In the genomic region with DNA sequence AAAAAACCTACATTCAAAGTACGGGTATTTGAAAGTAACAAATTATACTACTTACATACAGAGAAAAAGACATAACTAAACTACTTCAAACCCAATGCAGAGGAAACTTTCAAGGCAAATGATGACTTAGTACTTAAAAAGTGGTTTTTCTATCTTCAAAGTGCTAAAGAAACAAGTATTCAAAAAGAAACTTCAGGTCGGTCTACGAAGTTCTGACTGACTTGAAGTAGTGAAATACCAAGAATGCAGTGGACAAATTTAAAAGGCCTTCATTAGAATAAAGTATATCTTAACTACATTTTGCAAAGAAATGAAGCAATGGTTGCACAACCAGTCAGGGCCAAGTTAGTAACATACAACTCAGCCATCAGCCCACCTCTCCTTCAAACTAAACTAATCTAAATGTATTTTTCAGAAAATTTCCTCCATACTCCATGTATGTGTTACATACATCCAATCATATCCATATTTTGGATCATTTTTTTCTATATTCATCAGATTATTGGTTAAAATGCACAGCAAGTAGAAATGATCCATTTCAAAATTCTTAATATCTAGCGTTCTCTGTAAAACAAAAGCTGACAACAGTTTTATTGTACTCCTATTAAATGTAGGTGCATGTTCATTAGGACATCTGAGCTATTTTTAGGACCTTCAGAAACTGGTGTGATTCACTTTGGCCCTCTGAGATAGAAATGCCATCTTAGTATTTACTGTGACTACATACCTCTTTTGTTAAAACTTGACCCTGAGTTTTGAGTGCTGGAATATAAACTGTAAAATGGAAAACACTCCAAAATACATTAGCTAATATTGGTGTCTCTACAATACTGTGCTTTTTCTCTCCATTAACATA, we compare ENCODE assay signal across 13 cellular contexts. TPM values are rescaled to one million over a fixed set of nuclear protein-coding genes. Genes with fewer than 3 reads are reported as not detected.
DNase-seq lines count a peak whose midpoint lies in the region; ATAC-seq and TF ChIP-seq lines count a peak whose summit lies in the region.
"Had no signal": no experiment of that assay in that cellular context is flagged by ENCODE, and none has a peak within 500 bp of the region (broad histone marks: within the 10 kb centered on the region; RNA-seq: fewer than 3 reads in every experiment).

No MANE protein-coding gene starts in this region.

- no peak overlapping the region for H2BK20ac ChIP-seq in IMR-90 (ENCODE audit: low read depth, low read length)

- intact Hi-C loops in IMR-90 (cut with micrococcal nuclease) = loop anchor here (5.0 kb wide), 1 partner anchor 40 kb away; no protein-coding TSS in a partner anchor

- peaks cover 31% of the 10 kb centered on the region for H3K36me3 ChIP-seq in IMR-90 (ENCODE audit: control insufficient read depth, insufficient read depth, low read length)

- H4K91ac ChIP-seq in IMR-90 (ENCODE audit: insufficient read depth, low read depth, low read length) = no peak overlapping the region

- H3K56ac ChIP-seq in IMR-90 (ENCODE audit: extremely low read depth, insufficient read depth, low read length) = no peak overlapping the region

- no peak overlapping the region for H3K27ac ChIP-seq in IMR-90 (ENCODE audit: insufficient read depth, low read length)

- no peak overlapping the region for H4K5ac ChIP-seq in IMR-90 (ENCODE audit: low read depth, low read length)

- POLR2A ChIA-PET in IMR-90 (lab: Charles Lee; ENCODE audit: unreplicated experiment) = no interaction called here
- POLR2A ChIA-PET in naive thymus-derived CD8-positive, alpha-beta T cell (lab: Charles Lee) = interaction anchor here (1.8 kb wide), 1 partner anchor 41 kb away, joined by 7 read pairs; no protein-coding TSS in a partner anchor

- H3K4me3 Mint-ChIP-seq in activated T-cell treated with anti-CD3 and anti-CD28 coated beads, Interleukin-2, amount 50 U/mL, for 24 hours = peak overlapping the region; percentile 11
- H3K4me3 Mint-ChIP-seq in activated naive CD8-positive, alpha-beta T cell treated with anti-CD3 and anti-CD28 coated beads for 36 hours = no peak overlapping the region
- peak overlapping the region in 7 of 10 donors; percentile 19 to 66 (median 38) for H3K4me3 Mint-ChIP-seq in naive thymus-derived CD8-positive, alpha-beta T cell

- no peak overlapping the region for H3K9ac ChIP-seq in IMR-90 (ENCODE audit: low read depth, low read length)

- no peak overlapping the region for H2BK120ac ChIP-seq in IMR-90 (ENCODE audit: low read depth, low read length)

- H3K9me3 Mint-ChIP-seq in activated T-cell treated with anti-CD3 and anti-CD28 coated beads, Interleukin-2, amount 50 U/mL, for 24 hours = no peaks in the 10 kb centered on the region
- peaks cover 1% of the 10 kb centered on the region for H3K9me3 Mint-ChIP-seq in activated naive CD8-positive, alpha-beta T cell treated with anti-CD3 and anti-CD28 coated beads for 36 hours
- no peaks in the 10 kb centered on the region for H3K9me3 Mint-ChIP-seq in naive thymus-derived CD8-positive, alpha-beta T cell

- WGBS in IMR-90 (ENCODE audit: extremely low coverage in 2 of 2, insufficient read length in 1 of 2), 2 experiments = no CpG with 5 or more reads among the region's 4 CpGs

- H2AFZ ChIP-seq in IMR-90 (replicated peaks; ENCODE audit: low read length, poor library complexity) = no peak overlapping the region

- H4K20me1 ChIP-seq in IMR-90 (ENCODE audit: insufficient read depth, low read length) = peaks cover 21% of the 10 kb centered on the region

- H3K4me2 ChIP-seq in IMR-90 (ENCODE audit: low read depth, low read length) = no peak overlapping the region; the same call in 1 of the 2 replicates

- H2BK15ac ChIP-seq in IMR-90 (ENCODE audit: low read depth, low read length) = no peak overlapping the region

- no peak overlapping the region for H3K14ac ChIP-seq in IMR-90 (replicated peaks; ENCODE audit: low read depth, low read length)

- no peaks in the 10 kb centered on the region for H3K9me3 ChIP-seq in IMR-90 (ENCODE audit: control insufficient read depth, insufficient read depth, low read length)
- H3K9me3 ChIP-seq: upper lobe of left lung had no signal

- no peak for TF ChIP-seq POLR2A in IMR-90 (IDR thresholded peaks at IDR 0.05; ENCODE audit: low read depth, low read length)

- H3K9me1 ChIP-seq in IMR-90 (ENCODE audit: insufficient read depth, low read length) = peaks cover 8% of the 10 kb centered on the region; the same call in 1 of the 2 replicates

- peak overlapping the region; percentile 87 for H3K27ac Mint-ChIP-seq in activated T-cell treated with anti-CD3 and anti-CD28 coated beads, Interleukin-2, amount 50 U/mL, for 24 hours
- peak overlapping the region; percentile 81 for H3K27ac Mint-ChIP-seq in activated naive CD8-positive, alpha-beta T cell treated with anti-CD3 and anti-CD28 coated beads for 36 hours
- H3K27ac Mint-ChIP-seq in naive thymus-derived CD8-positive, alpha-beta T cell = peak overlapping the region; percentile 10 to 90 (median 72)

- H3K27me3 ChIP-seq in IMR-90 (ENCODE audit: control insufficient read depth, insufficient read depth, low read length) = no peaks in the 10 kb centered on the region
- H3K27me3 ChIP-seq: upper lobe of left lung had no signal

- H3K4ac ChIP-seq in IMR-90 (ENCODE audit: low read depth, low read length) = no peak overlapping the region

- BruUV-seq in IMR-90 (replicated peaks; lab: Mats Ljungman, UMichigan) = TSS peak; percentile 85

- DNase-seq in activated T-cell treated with anti-CD3 and anti-CD28 coated beads, Interleukin-2, amount 50 U/mL, for 24 hours = no peak
- DNase-seq in activated T-cell treated with anti-CD3 and anti-CD28 coated beads, Interleukin-2, amount 50 U/mL, for 48 hours = no peak
- DNase-seq in IMR-90 = peak; percentile 24
- no peak for DNase-seq in activated naive CD8-positive, alpha-beta T cell treated with anti-CD3 and anti-CD28 coated beads for 36 hours
- peak in 1 of 10 donors; percentile 17 for DNase-seq in naive thymus-derived CD8-positive, alpha-beta T cell
- DNase-seq in NCI-H510A (lab: John Stamatoyannopoulos, UW) = no peak
- DNase-seq in kidney glomerular epithelial cell (lab: John Stamatoyannopoulos, UW) = no peak
- DNase-seq in putamen (ENCODE audit: low spot score) = no peak
- DNase-seq: foreskin melanocyte, NCI-H1048, OCI-M1, SW 1271, upper lobe of left lung had no signal

- H3K23ac ChIP-seq in IMR-90 (ENCODE audit: low read depth, low read length) = no peak overlapping the region

- no peak for TF ChIP-seq CTCF in IMR-90 (conservative IDR thresholded peaks at IDR 0.05; ENCODE audit: low read depth, low read length)

- CTCF ChIA-PET in IMR-90 (lab: Yijun Ruan, JAX) = no interaction called here

- no peak overlapping the region for H2AK9ac ChIP-seq in IMR-90 (replicated peaks; ENCODE audit: low read depth, low read length, poor library complexity)

- no peak for TF ChIP-seq RAD21 in IMR-90 (IDR thresholded peaks at IDR 0.05; ENCODE audit: low read length)

- H3K18ac ChIP-seq in IMR-90 (ENCODE audit: low read depth, low read length) = no peak overlapping the region

- H3K4me1 ChIP-seq in IMR-90 (ENCODE audit: control insufficient read depth, insufficient read depth, low read length) = peaks cover 2% of the 10 kb centered on the region

- peaks cover 93% of the 10 kb centered on the region for H3K36me3 Mint-ChIP-seq in activated T-cell treated with anti-CD3 and anti-CD28 coated beads, Interleukin-2, amount 50 U/mL, for 24 hours (ENCODE audit: low read depth)
- peaks cover 56% of the 10 kb centered on the region for H3K36me3 Mint-ChIP-seq in activated naive CD8-positive, alpha-beta T cell treated with anti-CD3 and anti-CD28 coated beads for 36 hours
- H3K36me3 Mint-ChIP-seq in naive thymus-derived CD8-positive, alpha-beta T cell = peaks cover 4 to 80% (median 17%) of the 10 kb centered on the region in 3 donors

- ATAC-seq in IMR-90 (ENCODE audit: low read depth) = no peak
- peak; percentile 30 to 32 for ATAC-seq in naive thymus-derived CD8-positive, alpha-beta T cell

- H2BK5ac ChIP-seq in IMR-90 (ENCODE audit: low read depth, low read length, poor library complexity, severe bottlenecking) = no peak overlapping the region

- no peak overlapping the region for H4K8ac ChIP-seq in IMR-90 (ENCODE audit: low read depth in 2 of 2, low read length in 2 of 2)

- dilution Hi-C loops in IMR-90 (cut with HindIII; ENCODE audit: low sequenced_read_pairs, unreplicated experiment) = no loop called here

- peaks cover 73% of the 10 kb centered on the region for H3K4me1 Mint-ChIP-seq in activated T-cell treated with anti-CD3 and anti-CD28 coated beads, Interleukin-2, amount 50 U/mL, for 24 hours (ENCODE audit: low read depth)
- H3K4me1 Mint-ChIP-seq in activated naive CD8-positive, alpha-beta T cell treated with anti-CD3 and anti-CD28 coated beads for 36 hours = peaks cover 45% of the 10 kb centered on the region
- peaks cover 20 to 56% (median 49%) of the 10 kb centered on the region in 4 donors for H3K4me1 Mint-ChIP-seq in naive thymus-derived CD8-positive, alpha-beta T cell

- H2AK5ac ChIP-seq in IMR-90 (ENCODE audit: low read depth, low read length) = no peak overlapping the region

- in situ Hi-C loops in IMR-90 (cut with MboI; ENCODE audit: low sequenced_read_pairs) = loop anchor here (25.0 kb wide), 1 partner anchor 110 kb away; no protein-coding TSS in a partner anchor

- no peaks in the 10 kb centered on the region for H3K27me3 Mint-ChIP-seq in activated T-cell treated with anti-CD3 and anti-CD28 coated beads, Interleukin-2, amount 50 U/mL, for 24 hours
- no peaks in the 10 kb centered on the region for H3K27me3 Mint-ChIP-seq in activated naive CD8-positive, alpha-beta T cell treated with anti-CD3 and anti-CD28 coated beads for 36 hours
- no peaks in the 10 kb centered on the region for H3K27me3 Mint-ChIP-seq in naive thymus-derived CD8-positive, alpha-beta T cell

- H3K79me1 ChIP-seq in IMR-90 (ENCODE audit: low read depth in 1 of 2, low read length in 2 of 2) = peaks cover 23 to 58% of the 10 kb centered on the region in 2 experiments

- H3K4me3 ChIP-seq in IMR-90 (ENCODE audit: insufficient read depth, low read depth, low read length) = no peak overlapping the region
- H3K4me3 ChIP-seq: upper lobe of left lung had no signal

RNA-seq across cellular contexts. Expression of gene BIRC2, which starts 49.9 kb away (rescaled TPM):
- total RNA-seq in IMR-90 (2012; rRNA removed) = 112 and 204 TPM in 2 replicates
- 40.4 and 48.0 TPM in 2 replicates for polyA plus RNA-seq in IMR-90 (2012; rRNA removed)
- polyA plus RNA-seq in IMR-90 (2012; cell fraction: cytosol; rRNA removed) = 9.2 and 19.6 TPM in 2 replicates
- 8.4 and 78.2 TPM in 2 replicates for polyA plus RNA-seq in IMR-90 (2012; cell fraction: nucleus; rRNA removed; ENCODE audit: low replicate concordance)
- 10 to 100 TPM; 29.6 to 30.7 TPM for total RNA-seq in activated naive CD8-positive, alpha-beta T cell treated with anti-CD3 and anti-CD28 coated beads for 36 hours
- total RNA-seq in naive thymus-derived CD8-positive, alpha-beta T cell = 10 to 100 TPM; 56.4 to 56.9 TPM
- 10 to 100 TPM; 29.6 to 41.9 (median 32.2) TPM for polyA plus RNA-seq in naive thymus-derived CD8-positive, alpha-beta T cell

RNA-seq across cellular contexts. Expression of gene TMEM123, which starts 55.6 kb away (rescaled TPM):
- total RNA-seq in IMR-90 (2012; rRNA removed) = 127 and 138 TPM in 2 replicates
- polyA plus RNA-seq in IMR-90 (2012; rRNA removed) = 96.9 and 191 TPM in 2 replicates
- 27.3 and 34.3 TPM in 2 replicates for polyA plus RNA-seq in IMR-90 (2012; cell fraction: cytosol; rRNA removed)
- 5.9 and 19.4 TPM in 2 replicates for polyA plus RNA-seq in IMR-90 (2012; cell fraction: nucleus; rRNA removed; ENCODE audit: low replicate concordance)
- 100 to 1,000 TPM; 299 to 310 TPM for total RNA-seq in activated naive CD8-positive, alpha-beta T cell treated with anti-CD3 and anti-CD28 coated beads for 36 hours
- total RNA-seq in naive thymus-derived CD8-positive, alpha-beta T cell = 100 to 1,000 TPM; 484 to 533 TPM
- polyA plus RNA-seq in naive thymus-derived CD8-positive, alpha-beta T cell = 100 to 1,000 TPM; 746 to 988 (median 748) TPM
